Comparison of ENCODE assay signal across 8 cellular contexts in genomic region chr17:80264048-80264792, GRCh38. TPM values are rescaled to one million over a fixed set of nuclear protein-coding genes. Genes with fewer than 3 reads are reported as not detected.
DNase-seq lines count a peak whose midpoint lies in the region; ATAC-seq, FAIRE-seq and TF ChIP-seq lines count a peak whose summit lies in the region.

No MANE protein-coding gene starts in this region.

- no peaks in the 10 kb centered on the region for H3K27me3 Mint-ChIP-seq in CD8-positive, alpha-beta T cell (ENCODE audit: low read depth)

- no peak overlapping the region for H4K12ac ChIP-seq in trophoblast cell (ENCODE audit: low read depth, low read length)

- no peak for FAIRE-seq in urothelium cell line (lab: Jason Lieb, UNC)

- intact Hi-C loops in CD8-positive, alpha-beta T cell (cut with DNase I, micrococcal nuclease) = loop anchor here (5.0 to 10.0 kb wide), 4 partner anchors 151 to 1482 kb away; partner anchors contain the start of genes ACTG1 (in 1 of the 2), CBX8 (in 1 of the 2), CYTH1 (in 1 of the 2) and ENDOV (in 1 of the 2)

- no peak overlapping the region for H3K4me2 ChIP-seq in trophoblast cell (ENCODE audit: low read length)

- ATAC-seq in CD8-positive, alpha-beta T cell = peak; percentile 21
- no peak for ATAC-seq in HG03280 (IDR thresholded peaks at IDR 0.05; ENCODE audit: unreplicated experiment)

- WGBS in trophoblast cell (ENCODE audit: extremely low coverage, insufficient coverage, insufficient read length) = no CpG with 5 or more reads among the region's 16 CpGs

- no peak overlapping the region for H3K23ac ChIP-seq in trophoblast cell (ENCODE audit: low read length)

- H4K91ac ChIP-seq in trophoblast cell (ENCODE audit: low read depth, low read length) = no peak overlapping the region

- H3K14ac ChIP-seq in trophoblast cell (ENCODE audit: low read length) = no peak overlapping the region

- H3K9me3 ChIP-seq in CD8-positive, alpha-beta T cell (ENCODE audit: low read length) = no peaks in the 10 kb centered on the region
- H3K9me3 ChIP-seq in trophoblast cell (ENCODE audit: insufficient read depth, low read depth, low read length) = peaks cover 3% of the 10 kb centered on the region

- CTCF ChIA-PET in CD8-positive, alpha-beta T cell (lab: Charles Lee) = interaction anchor here (1.3 to 3.4 kb wide), 2 partner anchors 12 to 21 kb away, joined by 3 to 15 read pairs; no protein-coding TSS in a partner anchor
- CTCF ChIA-PET in RWPE1 (lab: Yijun Ruan, JAX) = no interaction called here

- peak in 6 of 7 experiments; percentile 49 to 85 (median 70) for DNase-seq in CD8-positive, alpha-beta T cell
- no peak for DNase-seq in RWPE1 (ENCODE audit: low spot score)
- no peak for DNase-seq in brain microvascular endothelial cell
- DNase-seq in trophoblast cell = no peak
- DNase-seq in NCI-H526 treated with DMSO at 0.1 percent for 48 hours (lab: John Stamatoyannopoulos, UW) = no peak
- no peak for DNase-seq in urothelium cell line (ENCODE audit: low spot score)
- DNase-seq in NCI-H2107 treated with DMSO at 0.1 percent for 48 hours (lab: John Stamatoyannopoulos, UW; ENCODE audit: unreplicated experiment) = no peak

- H2AFZ ChIP-seq in trophoblast cell (ENCODE audit: insufficient read depth, low read length, poor library complexity) = no peak overlapping the region

- no peak overlapping the region for H3K4ac ChIP-seq in trophoblast cell (ENCODE audit: low read depth, low read length)

- no peak overlapping the region for H2AK5ac ChIP-seq in trophoblast cell (ENCODE audit: low read length)

- TF ChIP-seq CTCF in CD8-positive, alpha-beta T cell (IDR thresholded peaks at IDR 0.05) = no peak
- TF ChIP-seq CTCF in RWPE1 (conservative IDR thresholded peaks at IDR 0.05; ENCODE audit: low read depth) (no peak), brain microvascular endothelial cell (IDR thresholded peaks at IDR 0.05; ENCODE audit: low read depth, low read length, missing control alignments) (no peak)

- H3K4me3 Mint-ChIP-seq in CD8-positive, alpha-beta T cell = peak overlapping the region; percentile 91

- H3K9ac ChIP-seq in trophoblast cell (ENCODE audit: low read length) = no peak overlapping the region

- H3K4me1 Mint-ChIP-seq in CD8-positive, alpha-beta T cell (ENCODE audit: low read depth) = peaks cover 52% of the 10 kb centered on the region

- no peaks in the 10 kb centered on the region for H3K27me3 ChIP-seq in CD8-positive, alpha-beta T cell (ENCODE audit: insufficient read depth, low read length)
- no peaks in the 10 kb centered on the region for H3K27me3 ChIP-seq in brain microvascular endothelial cell (replicated peaks)
- H3K27me3 ChIP-seq in trophoblast cell (ENCODE audit: insufficient read depth, low read length) = no peaks in the 10 kb centered on the region

- H4K8ac ChIP-seq in trophoblast cell (ENCODE audit: low read depth, low read length) = no peak overlapping the region

- H3K9me3 Mint-ChIP-seq in CD8-positive, alpha-beta T cell = no peaks in the 10 kb centered on the region

- H3K27ac ChIP-seq in CD8-positive, alpha-beta T cell (ENCODE audit: low read depth, low read length) = peak overlapping the region; percentile 53
- H3K27ac ChIP-seq in RWPE1 = peak overlapping the region; percentile 98
- no peak overlapping the region for H3K27ac ChIP-seq in brain microvascular endothelial cell
- no peak overlapping the region for H3K27ac ChIP-seq in trophoblast cell (ENCODE audit: low read depth, low read length)

- no peak overlapping the region for H2BK5ac ChIP-seq in trophoblast cell (ENCODE audit: low read depth, low read length, poor library complexity)

- H3K79me2 ChIP-seq in trophoblast cell (ENCODE audit: control insufficient read depth, insufficient read depth, low read length, poor library complexity) = peaks cover 5% of the 10 kb centered on the region

- peak overlapping the region; percentile 17 for H2BK12ac ChIP-seq in trophoblast cell (ENCODE audit: low read length)

- H3K27ac Mint-ChIP-seq in CD8-positive, alpha-beta T cell = peak overlapping the region; percentile 90

- POLR2A ChIA-PET in CD8-positive, alpha-beta T cell (lab: Charles Lee) = interaction anchor here (0.6 to 2.1 kb wide), 6 partner anchors 12 to 656 kb away, joined by 3 to 12 read pairs (median 3); partner anchors contain the start of genes SGSH and SLC26A11
- POLR2A ChIA-PET in RWPE1 (lab: Yijun Ruan, JAX; ENCODE audit: low non-redundant PET) = no interaction called here

- in situ Hi-C loops in brain microvascular endothelial cell (cut with HindIII; ENCODE audit: low pct_ligation_motif_present, low sequenced_read_pairs) = no loop called here

- H3K4me3 ChIP-seq in CD8-positive, alpha-beta T cell (ENCODE audit: low read depth, low read length) = peak overlapping the region; percentile 88
- H3K4me3 ChIP-seq in brain microvascular endothelial cell (ENCODE audit: low read depth, low read length) (peak overlapping the region; percentile 41), trophoblast cell (ENCODE audit: low read depth, low read length) (no peak overlapping the region)

- H3K36me3 Mint-ChIP-seq in CD8-positive, alpha-beta T cell = peaks cover 26% of the 10 kb centered on the region

- no peak overlapping the region for H3K18ac ChIP-seq in trophoblast cell (ENCODE audit: low read length)

- H3K79me1 ChIP-seq in trophoblast cell (ENCODE audit: low read length) = peaks cover 25% of the 10 kb centered on the region

- H3K4me1 ChIP-seq in CD8-positive, alpha-beta T cell (ENCODE audit: insufficient read depth, low read length) = peaks cover 69% of the 10 kb centered on the region
- peaks cover 14 to 21% of the 10 kb centered on the region in 2 experiments for H3K4me1 ChIP-seq in trophoblast cell (ENCODE audit: control insufficient read depth in 1 of 2, insufficient read depth in 2 of 2, low read length in 2 of 2)

- H2BK120ac ChIP-seq in trophoblast cell (ENCODE audit: insufficient read depth, low read length, poor library complexity) = no peak overlapping the region

- H3K36me3 ChIP-seq in CD8-positive, alpha-beta T cell (ENCODE audit: insufficient read depth, low read length) = peaks cover 14% of the 10 kb centered on the region
- H3K36me3 ChIP-seq in brain microvascular endothelial cell (replicated peaks) = peaks cover 9% of the 10 kb centered on the region
- peaks cover 9 to 10% of the 10 kb centered on the region in 2 experiments for H3K36me3 ChIP-seq in trophoblast cell (ENCODE audit: control insufficient read depth in 1 of 2, insufficient read depth in 2 of 2, low read length in 2 of 2)

RNA-seq across cellular contexts. Expression of gene RNF213, which starts 3.6 kb away (rescaled TPM):
- total RNA-seq in CD8-positive, alpha-beta T cell = 100 to 1,000 TPM; 318 to 336 TPM
- 16.7 and 17.1 TPM in 2 replicates for polyA plus RNA-seq in trophoblast cell (2013)

RNA-seq across cellular contexts. Expression of gene SLC26A11, which starts 44.0 kb away (rescaled TPM):
- 10 to 100 TPM; 44.4 to 48.7 TPM for total RNA-seq in CD8-positive, alpha-beta T cell
- 18.0 and 19.3 TPM in 2 replicates for polyA plus RNA-seq in trophoblast cell (2013)

RNA-seq across cellular contexts. Expression of gene SGSH, which starts 44.1 kb away (rescaled TPM):
- total RNA-seq in CD8-positive, alpha-beta T cell = 10 to 100 TPM; 80.3 to 86.6 TPM
- polyA plus RNA-seq in trophoblast cell (2013) = 12.4 and 13.7 TPM in 2 replicates

Comparison
In these comparisons a context has a peak if more than half of its experiments do, and no peak if none do; other contexts are left out.
1. DNase-seq: peak in CD8-positive, alpha-beta T cell (6 of 7); none in RWPE1 (single experiment), brain microvascular endothelial cell (single experiment), trophoblast cell (0 of 2), NCI-H526 treated with DMSO at 0.1 percent for 48 hours (single experiment), urothelium cell line (single experiment) and NCI-H2107 treated with DMSO at 0.1 percent for 48 hours (single experiment).
2. H3K27ac ChIP-seq: peak in CD8-positive, alpha-beta T cell (single experiment) and RWPE1 (single experiment); none in brain microvascular endothelial cell (single experiment) and trophoblast cell (single experiment).